Comparison of ENCODE assay signal across 28 cellular contexts in the genomic region with DNA sequence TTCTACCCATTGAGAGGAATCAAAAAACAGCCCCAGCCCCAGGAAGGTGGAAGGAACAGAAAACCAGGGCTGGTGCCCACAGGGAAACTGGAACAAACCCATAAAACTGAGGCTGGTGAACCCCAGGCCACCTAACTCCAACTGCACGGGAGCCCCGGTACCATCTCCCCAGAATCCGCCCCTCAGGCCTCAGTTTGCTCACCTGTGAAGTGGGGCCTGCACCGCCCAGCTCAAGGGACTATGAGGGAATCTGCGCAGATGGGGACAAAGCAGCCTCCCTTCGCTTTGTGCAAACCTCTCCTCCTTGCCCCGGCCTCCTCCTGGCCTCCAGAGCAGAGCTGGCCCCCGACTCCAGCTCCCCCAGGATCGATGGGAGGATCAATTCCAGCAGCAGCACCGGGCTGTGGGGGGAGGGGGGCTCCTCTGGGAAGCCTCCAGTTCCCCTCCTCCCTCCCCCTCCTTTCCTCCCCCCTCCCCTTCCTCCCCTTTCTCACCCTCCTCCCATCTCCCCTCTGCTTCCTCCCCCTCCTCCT. TPM values are rescaled to one million over a fixed set of nuclear protein-coding genes. Genes with fewer than 3 reads are reported as not detected.
DNase-seq lines count a peak whose midpoint lies in the region; ATAC-seq, FAIRE-seq and TF ChIP-seq lines count a peak whose summit lies in the region.
"Had no signal": no experiment of that assay in that cellular context is flagged by ENCODE, and none has a peak within 500 bp of the region (broad histone marks: within the 10 kb centered on the region; RNA-seq: fewer than 3 reads in every experiment).

No MANE protein-coding gene starts in this region.

- DNase-seq in HepG2 (ENCODE audit: low spot score): no peak
- DNase-seq in right lobe of liver: no peak
- no peak for DNase-seq in NT2/D1 (ENCODE audit: low read depth, low spot score)
- no peak for DNase-seq in K562 (ENCODE audit: extremely low read depth in 1 of 4, low spot score in 3 of 4)
- peak; percentile 28 for DNase-seq in retina
- no peak for DNase-seq in RCC 7860 (ENCODE audit: low spot score)
- no peak for DNase-seq in OCI-M2 (lab: John Stamatoyannopoulos, UW; ENCODE audit: unreplicated experiment)
- DNase-seq: ACHN; BE2C; C1 segment of cervical spinal cord; CD4-positive, CD25-positive, alpha-beta regulatory T cell; CD8-positive, alpha-beta memory T cell; COR-L47; DMS 273 treated with DMSO at 0.1 percent for 48 hours; DMS153; DMS79 treated with DMSO at 0.1 percent for 48 hours; GF-D8 had no signal

- no peaks in the 10 kb centered on the region for H3K79me2 ChIP-seq in HepG2 (ENCODE audit: insufficient read depth, low read length)
- H3K79me2 ChIP-seq in K562 (ENCODE audit: control insufficient read depth, insufficient read depth, low read length): no peaks in the 10 kb centered on the region

- H2AFZ ChIP-seq in HepG2 (ENCODE audit: low read length): no peak overlapping the region
- H2AFZ ChIP-seq in K562 (ENCODE audit: low read depth, low read length): no peak overlapping the region

- FAIRE-seq in HepG2 (lab: Jason Lieb, UNC) (no peak), K562 (lab: Jason Lieb, UNC) (no peak), RCC 7860 (lab: Jason Lieb, UNC) (no peak)
- FAIRE-seq: G401.6, GM12891, GM19239 had no signal

- CTCF ChIA-PET in HepG2 (lab: Yijun Ruan, JAX; ENCODE audit: low intra/inter-chr PET ratio, low total read pairs) (no interaction called here), K562 (lab: Yijun Ruan, JAX; ENCODE audit: low intra/inter-chr PET ratio) (no interaction called here)

- H3K9me3 ChIP-seq in HepG2 (ENCODE audit: low read length) (no peaks in the 10 kb centered on the region), right lobe of liver (no peaks in the 10 kb centered on the region), NT2/D1 (ENCODE audit: insufficient read depth, low read length) (no peaks in the 10 kb centered on the region), K562 (replicated peaks; ENCODE audit: control insufficient read depth, insufficient read depth, low read depth, low read length) (no peaks in the 10 kb centered on the region)
- H3K9me3 ChIP-seq: BE2C had no signal

- H3K4me2 ChIP-seq in HepG2 (ENCODE audit: low read depth, low read length) (no peak overlapping the region), K562 (ENCODE audit: insufficient read depth, low read length) (no peak overlapping the region)

- TF ChIP-seq EP300 in HepG2 (IDR thresholded peaks at IDR 0.05; ENCODE audit: low read depth in 2 of 2, low read length in 2 of 2) (no peak), HepG2 (CRISPR knock-in tag; IDR thresholded peaks at IDR 0.05; ENCODE audit: borderline replicate concordance) (no peak), K562 (IDR thresholded peaks at IDR 0.05; ENCODE audit: low read length) (no peak)

- intact Hi-C loops in HepG2 (cut with micrococcal nuclease; ENCODE audit: unreplicated experiment): no loop called here
- intact Hi-C loops in right lobe of liver (cut with DNase I): no loop called here
- intact Hi-C loops in K562 (cut with micrococcal nuclease): no loop called here

- 26% methylated on average over 9 of the region's 10 CpGs for WGBS in HepG2 (ENCODE audit: low lambda C conversion rate)
- WGBS in right lobe of liver (ENCODE audit: insufficient coverage, low coverage, low lambda C conversion rate, missing lambda C conversion rate): 7% methylated on average over 3 of the region's 10 CpGs
- 71% methylated on average over 5 of the region's 10 CpGs for WGBS in K562 (ENCODE audit: insufficient coverage, low coverage, missing lambda C conversion rate)

- H3K36me3 ChIP-seq in HepG2 (replicated peaks in 1 of 2; ENCODE audit: control insufficient read depth in 1 of 2, insufficient read depth in 2 of 2, low read length in 2 of 2): no peaks in the 10 kb centered on the region
- no peaks in the 10 kb centered on the region for H3K36me3 ChIP-seq in right lobe of liver
- no peaks in the 10 kb centered on the region for H3K36me3 ChIP-seq in NT2/D1 (ENCODE audit: insufficient read depth, insufficient read length, low read length)
- H3K36me3 ChIP-seq in K562 (ENCODE audit: control insufficient read depth, insufficient read depth, low read length): no peaks in the 10 kb centered on the region
- H3K36me3 ChIP-seq: BE2C, BLaER1 had no signal

- TF ChIP-seq POLR2A in HepG2 (IDR thresholded peaks at IDR 0.05; ENCODE audit: insufficient read depth in 1 of 2, low read depth in 2 of 2, low read length in 2 of 2): no peak
- no peak for TF ChIP-seq POLR2A in right lobe of liver (IDR thresholded peaks at IDR 0.05)
- no peak for TF ChIP-seq POLR2A in K562 (conservative IDR thresholded peaks at IDR 0.05)

- in situ Hi-C loops in HepG2 (cut with HindIII; ENCODE audit: extremely low pct_ligation_motif_present, low pct_unique_long_range_greater_than_20kb): no loop called here
- in situ Hi-C loops in K562 (cut with MboI): no loop called here

- TF ChIP-seq CTCF in HepG2 (CRISPR knock-in tag; IDR thresholded peaks at IDR 0.05) (no peak), right lobe of liver (IDR thresholded peaks at IDR 0.05) (no peak), K562 (IDR thresholded peaks at IDR 0.05 in 2 of 3, conservative IDR thresholded peaks at IDR 0.05 in 1 of 3; ENCODE audit: insufficient read depth in 2 of 3, low read depth in 1 of 3, low read length in 3 of 3) (no peak)

- peaks cover 6 to 50% of the 10 kb centered on the region in 2 experiments for H3K27me3 ChIP-seq in HepG2 (ENCODE audit: control insufficient read depth in 1 of 2, insufficient read depth in 2 of 2, low read length in 2 of 2)
- peaks cover 4 to 29% of the 10 kb centered on the region in 2 donors for H3K27me3 ChIP-seq in right lobe of liver
- peaks cover 37% of the 10 kb centered on the region for H3K27me3 ChIP-seq in NT2/D1 (ENCODE audit: insufficient read depth, insufficient read length)
- H3K27me3 ChIP-seq in K562 (ENCODE audit: control insufficient read depth in 2 of 2, insufficient read depth in 2 of 2, low read length in 2 of 2): peaks cover 0 to 7% of the 10 kb centered on the region in 2 experiments; a peak in 1 of 5 replicates

- no peak overlapping the region for H3K4me3 ChIP-seq in HepG2 (replicated peaks in 1 of 3; ENCODE audit: insufficient read depth in 1 of 3, low read depth in 2 of 3, low read length in 3 of 3)
- H3K4me3 ChIP-seq in right lobe of liver: no peak overlapping the region
- H3K4me3 ChIP-seq in NT2/D1 (ENCODE audit: insufficient read length, low read depth): no peak overlapping the region
- no peak overlapping the region for H3K4me3 ChIP-seq in K562
- H3K4me3 ChIP-seq: BLaER1 had no signal

- no peak overlapping the region for H3K9ac ChIP-seq in HepG2 (ENCODE audit: insufficient read depth, low read depth, low read length)
- peak overlapping the region; percentile 42 for H3K9ac ChIP-seq in NT2/D1 (ENCODE audit: insufficient read length, low read depth)
- H3K9ac ChIP-seq in K562 (ENCODE audit: insufficient read depth in 1 of 2, low read depth in 2 of 2, low read length in 2 of 2): no peak overlapping the region; a peak in 1 of 4 replicates
- H3K9ac ChIP-seq: BLaER1 had no signal

- no peak overlapping the region for H3K27ac ChIP-seq in HepG2 (ENCODE audit: extremely low read length, insufficient read depth, low read length)
- no peak overlapping the region for H3K27ac ChIP-seq in right lobe of liver
- H3K27ac ChIP-seq in K562 (ENCODE audit: extremely low read depth, low read depth, low read length): no peak overlapping the region
- H3K27ac ChIP-seq: 22Rv1, BLaER1 had no signal

- no TSS peak for BruUV-seq in HepG2 (replicated peaks; lab: Mats Ljungman, UMichigan)
- no TSS peak for BruUV-seq in K562 (replicated peaks; lab: Mats Ljungman, UMichigan)

- POLR2A ChIA-PET in HepG2 (lab: Yijun Ruan, JAX) (no interaction called here), K562 (lab: Yijun Ruan, JAX) (no interaction called here)

- H3K4me1 ChIP-seq in HepG2 (ENCODE audit: insufficient read depth, low read length): 0 out of 2 replicates have a peak, but pooled peaks cover 12% of the 10 kb centered on the region
- H3K4me1 ChIP-seq in right lobe of liver: no peaks in the 10 kb centered on the region
- peaks cover 27% of the 10 kb centered on the region for H3K4me1 ChIP-seq in NT2/D1 (ENCODE audit: insufficient read depth, insufficient read length)
- peaks cover 24 to 60% of the 10 kb centered on the region in 2 experiments for H3K4me1 ChIP-seq in K562 (replicated peaks in 1 of 2; ENCODE audit: control insufficient read depth in 2 of 2, insufficient read depth in 2 of 2, low read length in 2 of 2)
- H3K4me1 ChIP-seq: BE2C had no signal

- H4K20me1 ChIP-seq in HepG2 (ENCODE audit: insufficient read depth, low read length) (no peaks in the 10 kb centered on the region), K562 (replicated peaks; ENCODE audit: control insufficient read depth, insufficient read depth, low read length) (no peaks in the 10 kb centered on the region)

- TF ChIP-seq RAD21 in HepG2 (CRISPR knock-in tag; IDR thresholded peaks at IDR 0.05): no peak
- TF ChIP-seq RAD21 in K562 (CRISPR knock-in tag; conservative IDR thresholded peaks at IDR 0.05 in 1 of 2, IDR thresholded peaks at IDR 0.05 in 1 of 2): no peak

- H3K9me1 ChIP-seq in K562 (ENCODE audit: control insufficient read depth, insufficient read depth, low read length): no peaks in the 10 kb centered on the region

- ATAC-seq in HepG2: no peak
- no peak for ATAC-seq in right lobe of liver
- no peak for ATAC-seq in K562
- no peak for ATAC-seq in GM21390 (IDR thresholded peaks at IDR 0.05; ENCODE audit: unreplicated experiment)

RNA-seq across cellular contexts. Expression of gene ONECUT3, which starts 9.1 kb away (rescaled TPM):
- total RNA-seq in HepG2 (2016; rRNA removed; fragmentation: Illumina TruSeq; extraction: Trizol) (not detected in 2 replicates), right lobe of liver (not detected), K562 (2014; rRNA removed) (not detected in 2 replicates), K562 (2014; rRNA removed; fragmentation: Illumina TruSeq; extraction: Trizol) (not detected in 2 replicates), K562 (2015; rRNA removed; fragmentation: Illumina TruSeq; extraction: Trizol) (not detected in 2 replicates), K562 (2021) (not detected in 2 replicates)
- total RNA-seq in HepG2 (2016; cell fraction: cytosol; rRNA removed; fragmentation: Illumina TruSeq; extraction: Trizol; ENCODE audit: low read depth): not detected in 2 replicates
- total RNA-seq in HepG2 (2016; cell fraction: insoluble cytoplasmic fraction; rRNA removed; fragmentation: Illumina TruSeq; extraction: Trizol): not detected in 2 replicates
- total RNA-seq in HepG2 (2016; cell fraction: membrane; rRNA removed; fragmentation: Illumina TruSeq; extraction: Trizol): not detected in 2 replicates
- total RNA-seq in HepG2 (2016; cell fraction: nucleus; rRNA removed; fragmentation: Illumina TruSeq; extraction: Trizol): not detected in 2 replicates
- polyA plus RNA-seq in HepG2 (2011; rRNA removed) (under 0.01 and 0.01 TPM in 2 replicates), K562 (2011; rRNA removed) (0.01 TPM in 1 of 2 replicates, not detected in the other), K562 (2014; fragmentation: Illumina TruSeq; extraction: Trizol) (not detected in 2 replicates), K562 (2014; fragmentation: Nextera tagmentation; extraction: Ambion mirVana) (not detected), K562 (2014; rRNA removed) (not detected in 2 replicates)
- polyA plus RNA-seq in HepG2 (2011; cell fraction: cytosol; rRNA removed): 0.01 TPM in 1 of 2 replicates, not detected in the other
- polyA plus RNA-seq in HepG2 (2011; cell fraction: nucleus; rRNA removed): 0.03 TPM in 1 of 2 replicates, not detected in the other
- not detected in 2 replicates for polyA plus RNA-seq in HepG2 (2012)
- polyA plus RNA-seq in HepG2 (2016; cell fraction: cytosol; fragmentation: Illumina TruSeq; extraction: Trizol; ENCODE audit: low read depth): not detected in 2 replicates
- polyA plus RNA-seq in HepG2 (2016; cell fraction: insoluble cytoplasmic fraction; fragmentation: Illumina TruSeq; extraction: Trizol; ENCODE audit: low read depth): 0.02 TPM in 1 of 2 replicates, not detected in the other
- polyA plus RNA-seq in HepG2 (2016; cell fraction: membrane; fragmentation: Illumina TruSeq; extraction: Trizol; ENCODE audit: low read depth): not detected in 2 replicates
- not detected in 2 replicates for polyA plus RNA-seq in HepG2 (2016; cell fraction: nucleus; fragmentation: Illumina TruSeq; extraction: Trizol; ENCODE audit: insufficient read depth, low read depth)
- polyA minus RNA-seq in HepG2 (2011; rRNA and poly(A)+ RNA removed; ENCODE audit: low replicate concordance): not detected in 2 replicates
- not detected in 2 replicates for polyA minus RNA-seq in HepG2 (2011; cell fraction: cytosol; rRNA and poly(A)+ RNA removed)
- polyA minus RNA-seq in HepG2 (2011; cell fraction: nucleus; rRNA and poly(A)+ RNA removed): not detected in 2 replicates
- total RNA-seq in K562 (2011; cell fraction: chromatin; rRNA removed; ENCODE audit: low replicate concordance): 0.12 TPM in 1 of 2 replicates, not detected in the other
- not detected in 2 replicates for total RNA-seq in K562 (2011; cell fraction: nucleolus; rRNA removed)
- 0.08 TPM in 1 of 2 replicates, not detected in the other for total RNA-seq in K562 (2011; cell fraction: nucleoplasm; rRNA removed)
- 0.01 and 0.04 TPM in 2 replicates for polyA plus RNA-seq in K562 (2011; cell fraction: cytosol; rRNA removed)
- 0.06 and 0.14 TPM in 2 replicates for polyA plus RNA-seq in K562 (2011; cell fraction: nucleus; rRNA removed)
- polyA plus RNA-seq in K562 (2012): 0.01 and 0.07 TPM in 2 replicates
- polyA minus RNA-seq in K562 (2011; rRNA and poly(A)+ RNA removed): 0.03 TPM in 1 of 2 replicates, not detected in the other
- not detected in 2 replicates for polyA minus RNA-seq in K562 (2011; cell fraction: cytosol; rRNA and poly(A)+ RNA removed)
- not detected in 2 replicates for polyA minus RNA-seq in K562 (2011; cell fraction: nucleus; rRNA and poly(A)+ RNA removed)
- total RNA-seq: A172; A673; CD4-positive, alpha-beta memory T cell; CD4-positive, CD25-positive, alpha-beta regulatory T cell; CD8-positive, alpha-beta memory T cell had no signal
- polyA plus RNA-seq: AG04450; CD14-positive monocyte; CD4-positive, alpha-beta memory T cell; CD4-positive, CD25-positive, alpha-beta regulatory T cell; CD8-positive, alpha-beta memory T cell had no signal

Comparison
In these comparisons a context has a peak if more than half of its experiments do, and no peak if none do; other contexts are left out.
1. Of the 241 proteins assayed by ChIP-seq in both HepG2 and K562: peak only in HepG2: none; only in K562: KDM1A and ZNF263; in both: PCBP1; in neither: 237; mixed calls (peak in some experiments, not most) for 1.